In genomic region chr2:32947484-32948143, GRCh38 we compare ENCODE assay signal across 9 cellular contexts. TPM values are rescaled to one million over a fixed set of nuclear protein-coding genes. Genes with fewer than 3 reads are reported as not detected.
A peak's percentile ranks its signal among the peaks of the same experiment; 100 is the strongest.
DNase-seq lines count a peak whose midpoint lies in the region; ATAC-seq and TF ChIP-seq lines count a peak whose summit lies in the region.
"Had no signal": no experiment of that assay in that cellular context is flagged by ENCODE, and none has a peak within 500 bp of the region (broad histone marks: within the 10 kb centered on the region; RNA-seq: fewer than 3 reads in every experiment).

No MANE protein-coding gene starts in this region.

- H3K36me3 ChIP-seq in SK-N-MC (ENCODE audit: insufficient read depth, low read length), result no peaks in the 10 kb centered on the region
- H3K36me3 ChIP-seq in liver (ENCODE audit: control insufficient read depth in 4 of 4, insufficient read depth in 3 of 4, low read depth in 1 of 4, low read length in 3 of 4), result no peaks in the 10 kb centered on the region

- ATAC-seq in HG03045 (IDR thresholded peaks at IDR 0.05; ENCODE audit: unreplicated experiment), result peak; percentile 30
- ATAC-seq in stimulated activated naive CD8-positive, alpha-beta T cell treated with anti-CD3 and anti-CD28 coated beads, Interleukin-15, Interleukin-2, amounts not matched to agents 100 U/mL and 50 U/mL, for 24 hours, result peak; percentile 21

- H3K9me3 ChIP-seq in SK-N-MC (ENCODE audit: low read depth, low read length), result no peaks in the 10 kb centered on the region
- no peaks in the 10 kb centered on the region for H3K9me3 ChIP-seq in liver (ENCODE audit: control insufficient read depth in 4 of 4, low read length in 3 of 4)

- peaks cover 0 to 14% (median 9%) of the 10 kb centered on the region in 4 donors for H3K4me1 ChIP-seq in liver (ENCODE audit: control insufficient read depth in 4 of 4, insufficient read depth in 4 of 4, low read length in 3 of 4)

- H3K4me3 ChIP-seq in SK-N-MC (peak overlapping the region; percentile 97), choroid plexus epithelial cell (ENCODE audit: low read depth, low read length) (peak overlapping the region; percentile 79), liver (ENCODE audit: low read depth in 1 of 3, low read length in 3 of 3) (peak overlapping the region; percentile 36 to 85 (median 74))

- no peak for TF ChIP-seq CTCF in choroid plexus epithelial cell (conservative IDR thresholded peaks at IDR 0.05; ENCODE audit: low read depth, low read length)
- no peak for TF ChIP-seq CTCF in liver (IDR thresholded peaks at IDR 0.05; ENCODE audit: low read depth, low read length, missing input control)

- no peak for TF ChIP-seq RAD21 in liver (IDR thresholded peaks at IDR 0.05)

- DNase-seq in NCI-H82 (lab: John Stamatoyannopoulos, UW), result peak; percentile 22
- no peak for DNase-seq in NCI-H82 treated with DMSO at 0.1 percent for 48 hours (lab: John Stamatoyannopoulos, UW; ENCODE audit: unreplicated experiment)
- DNase-seq in SK-N-MC (ENCODE audit: low read depth, low spot score), result no peak
- peak; percentile 56 for DNase-seq in choroid plexus epithelial cell (ENCODE audit: low read depth)
- peak; percentile 26 for DNase-seq in stimulated activated naive CD8-positive, alpha-beta T cell treated with anti-CD3 and anti-CD28 coated beads, Interleukin-15, Interleukin-2, amounts not matched to agents 100 U/mL and 50 U/mL, for 24 hours
- DNase-seq in NCI-H1092 treated with DMSO at 0.1 percent for 48 hours (lab: John Stamatoyannopoulos, UW), result no peak

- WGBS in liver, result 1% methylated on average over 75 of the region's 75 CpGs

- no peaks in the 10 kb centered on the region for H3K27me3 ChIP-seq in liver (ENCODE audit: control insufficient read depth in 4 of 4, insufficient read depth in 4 of 4, low read length in 3 of 4)

- H3K9ac ChIP-seq in SK-N-MC (ENCODE audit: insufficient read length) (peak overlapping the region; percentile 71), liver (ENCODE audit: low read depth in 1 of 2, low read length in 2 of 2) (no peak overlapping the region)

- H3K27ac ChIP-seq in SK-N-MC (no peak overlapping the region), liver (ENCODE audit: low read depth in 1 of 2, low read length in 2 of 2) (peak overlapping the region in 1 of 2 donors; percentile 71)
- H3K27ac ChIP-seq: epithelial cell of prostate had no signal

TF ChIP-seq in liver, 16 proteins besides CTCF, POLR2A, EP300 and RAD21:
- TF ChIP-seq YY1 (IDR thresholded peaks at IDR 0.05), result no peak
- no peak for TF ChIP-seq FOXA2 (IDR thresholded peaks at IDR 0.05)
- no peak for TF ChIP-seq TAF1 (conservative IDR thresholded peaks at IDR 0.05)
- no peak for TF ChIP-seq HNF4A (conservative IDR thresholded peaks at IDR 0.05)
- TF ChIP-seq GABPA (IDR thresholded peaks at IDR 0.05 in 1 of 2, conservative IDR thresholded peaks at IDR 0.05 in 1 of 2), result no peak
- TF ChIP-seq ATF3 (IDR thresholded peaks at IDR 0.05), result no peak
- no peak for TF ChIP-seq JUND (IDR thresholded peaks at IDR 0.05)
- TF ChIP-seq FOXA1 (IDR thresholded peaks at IDR 0.05), result no peak
- TF ChIP-seq MAX (IDR thresholded peaks at IDR 0.05), result no peak
- no peak for TF ChIP-seq ZBTB33 (IDR thresholded peaks at IDR 0.05)
- TF ChIP-seq NR2F2 (IDR thresholded peaks at IDR 0.05), result no peak
- no peak for TF ChIP-seq EGR1 (IDR thresholded peaks at IDR 0.05; ENCODE audit: low read depth in 2 of 2)
- no peak for TF ChIP-seq SP1 (IDR thresholded peaks at IDR 0.05)
- TF ChIP-seq RXRA (IDR thresholded peaks at IDR 0.05), result no peak

RNA-seq across cellular contexts. Expression of gene LTBP1, which starts 0.9 kb away (rescaled TPM):
- 10 to 100 TPM; 13.8 to 57.6 TPM for total RNA-seq in liver
- 1 to 10 TPM; 5.8 to 6.7 TPM for polyA plus RNA-seq in liver

Comparison
In these comparisons a context has a peak if more than half of its experiments do, and no peak if none do; other contexts are left out.
1. DNase-seq: peak in NCI-H82 (single experiment), choroid plexus epithelial cell (single experiment) and stimulated activated naive CD8-positive, alpha-beta T cell treated with anti-CD3 and anti-CD28 coated beads, Interleukin-15, Interleukin-2, amounts not matched to agents 100 U/mL and 50 U/mL, for 24 hours (single experiment); none in NCI-H82 treated with DMSO at 0.1 percent for 48 hours (single experiment), SK-N-MC (single experiment) and NCI-H1092 treated with DMSO at 0.1 percent for 48 hours (single experiment).
2. Peak in every context shown above with its lines, with median percentiles within 50 percentile points of each other: H3K4me3 ChIP-seq.